Comparison of ENCODE assay signal across 24 cellular contexts in the genomic region with DNA sequence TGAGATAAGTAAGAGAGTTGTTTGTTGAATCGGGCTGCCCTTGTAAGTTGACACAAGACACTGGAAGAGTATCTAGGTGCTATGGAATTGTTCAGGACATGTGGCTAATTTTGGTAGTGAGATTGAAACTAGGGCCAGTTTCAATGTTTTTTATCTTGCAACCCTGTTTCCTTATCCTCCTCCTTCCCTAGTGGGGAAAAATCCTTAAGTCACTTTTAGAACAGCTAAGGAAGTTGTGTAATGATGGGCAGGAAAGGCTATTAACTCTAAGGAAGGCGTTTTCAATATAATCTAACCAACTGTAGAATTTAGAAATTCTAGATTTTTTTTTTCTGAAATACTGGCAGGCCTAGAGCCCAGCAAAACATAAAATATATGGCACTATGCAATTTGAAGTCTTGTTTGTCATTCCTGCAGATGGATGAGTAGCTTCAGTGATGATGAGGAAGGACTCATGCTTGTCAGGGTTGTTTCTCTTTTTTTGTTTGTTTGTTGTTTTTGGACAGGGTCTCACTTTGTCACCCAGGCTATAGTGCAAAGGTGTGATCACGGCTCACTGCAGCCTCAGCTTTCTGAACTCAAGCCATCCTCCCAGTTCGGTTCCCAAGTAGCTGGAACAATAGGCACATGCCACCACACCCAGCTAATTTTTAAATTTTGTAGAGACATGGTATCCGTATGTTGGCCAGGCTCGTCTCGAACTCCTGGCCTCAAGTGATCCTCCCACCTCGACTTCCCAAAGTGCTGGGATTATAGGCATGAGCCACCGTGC. TPM values are rescaled to one million over a fixed set of nuclear protein-coding genes. Genes with fewer than 3 reads are reported as not detected.
DNase-seq lines count a peak whose midpoint lies in the region; ATAC-seq and TF ChIP-seq lines count a peak whose summit lies in the region.
"Had no signal": no experiment of that assay in that cellular context is flagged by ENCODE, and none has a peak within 500 bp of the region (broad histone marks: within the 10 kb centered on the region; RNA-seq: fewer than 3 reads in every experiment).

No MANE protein-coding gene starts in this region.

- H3K9me3 ChIP-seq in ascending aorta (no peaks in the 10 kb centered on the region), right cardiac atrium (ENCODE audit: control insufficient read depth, low read length) (no peaks in the 10 kb centered on the region), uterus (no peaks in the 10 kb centered on the region)
- H3K9me3 ChIP-seq: Peyer's patch had no signal

- H3K27me3 ChIP-seq in ascending aorta, result no peaks in the 10 kb centered on the region
- H3K27me3 ChIP-seq in right cardiac atrium (ENCODE audit: control insufficient read depth, insufficient read depth), result no peaks in the 10 kb centered on the region
- no peaks in the 10 kb centered on the region for H3K27me3 ChIP-seq in uterus
- H3K27me3 ChIP-seq: Peyer's patch had no signal

- no peak for TF ChIP-seq POLR2A in uterus (IDR thresholded peaks at IDR 0.05)

- DNase-seq in Right ventricle myocardium superior (no peak), cardiac septum (ENCODE audit: low spot score) (no peak), ascending aorta (ENCODE audit: low spot score in 2 of 2) (no peak), right cardiac atrium (no peak), uterus (no peak), activated gamma-delta T cell (lab: John Stamatoyannopoulos, UW) (no peak), GM03348 (ENCODE audit: low spot score) (no peak)
- DNase-seq: ACHN; C1 segment of cervical spinal cord; CD8-positive, alpha-beta T cell; DND-41; GM23248; HCEC 1CT; KG1; NCI-H1417; NCI-H1694 treated with DMSO at 0.1 percent for 48 hours; NCI-H2081 treated with DMSO at 0.1 percent for 48 hours; NCI-H446; NCI-H526; Peyer's patch had no signal

- H3K36me3 ChIP-seq in ascending aorta, result no peaks in the 10 kb centered on the region
- H3K36me3 ChIP-seq in uterus, result no peaks in the 10 kb centered on the region
- H3K36me3 ChIP-seq: Peyer's patch had no signal

- TF ChIP-seq CTCF in ascending aorta (IDR thresholded peaks at IDR 0.05) (no peak), uterus (IDR thresholded peaks at IDR 0.05) (no peak)

- H3K4me1 ChIP-seq in ascending aorta, result peaks cover 6 to 53% of the 10 kb centered on the region in 2 donors
- H3K4me1 ChIP-seq in right cardiac atrium (ENCODE audit: control insufficient read depth, insufficient read depth, low read length), result peaks cover 4% of the 10 kb centered on the region
- H3K4me1 ChIP-seq in uterus, result no peaks in the 10 kb centered on the region
- H3K4me1 ChIP-seq: Peyer's patch had no signal

- WGBS in right cardiac atrium, result 71% methylated on average over 9 of the region's 9 CpGs

- H3K27ac ChIP-seq in ascending aorta (peak overlapping the region; percentile 79), right cardiac atrium (ENCODE audit: low read length) (no peak overlapping the region), uterus (peak overlapping the region; percentile 10 to 33)
- H3K27ac ChIP-seq: 22Rv1, GM23248, Peyer's patch had no signal

- intact Hi-C loops in Right ventricle myocardium superior (cut with DNase I), result no loop called here
- intact Hi-C loops in cardiac septum (cut with DNase I), result no loop called here
- intact Hi-C loops in ascending aorta (cut with DNase I), result no loop called here
- intact Hi-C loops in right cardiac atrium (cut with DNase I), result no loop called here
- intact Hi-C loops in uterus (cut with DNase I; ENCODE audit: low total_unique reads), result no loop called here

- ATAC-seq in Right ventricle myocardium superior (ENCODE audit: poor library complexity), result peak; percentile 27
- peak; percentile 78 to 91 for ATAC-seq in right cardiac atrium
- ATAC-seq in GM18861 (IDR thresholded peaks at IDR 0.05; ENCODE audit: unreplicated experiment), result no peak
- ATAC-seq: CD8-positive, alpha-beta T cell had no signal

- H3K4me3 ChIP-seq in ascending aorta, result no peak overlapping the region
- no peak overlapping the region for H3K4me3 ChIP-seq in right cardiac atrium (ENCODE audit: low read length)
- H3K4me3 ChIP-seq in uterus, result no peak overlapping the region
- H3K4me3 ChIP-seq: GM23248, Peyer's patch had no signal

RNA-seq across cellular contexts. Expression of a gene that starts 27.6 kb away (rescaled TPM):
- total RNA-seq in Right ventricle myocardium superior (15.4 TPM), cardiac septum (53.6 TPM), ascending aorta (74.1 TPM), right cardiac atrium (10 to 100 TPM in 3 of 4 donors, 1 to 10 TPM in 1; 9.8 to 53.4 (median 13.7) TPM), uterus (100 to 1,000 TPM in 3 of 4 donors, 10 to 100 TPM in 1; 17.4 to 197 (median 160) TPM)
- 10.1 TPM for polyA plus RNA-seq in right cardiac atrium
- total RNA-seq: CD8-positive, alpha-beta T cell; OCI-LY7; SK-MEL-5 had no signal
